21 cellular contexts compared by ENCODE assay signal in genomic region chr11:47496808-47497207, GRCh38. TPM values are rescaled to one million over a fixed set of nuclear protein-coding genes. Genes with fewer than 3 reads are reported as not detected.
"Had no signal": no experiment of that assay in that cellular context is flagged by ENCODE, and none has a peak within 500 bp of the region (broad histone marks: within the 10 kb centered on the region; RNA-seq: fewer than 3 reads in every experiment).

No MANE protein-coding gene starts in this region.

- ATAC-seq: K562 had no signal

- H3K9me3 Mint-ChIP-seq: IgD-negative memory B cell had no signal

- H3K9me2 ChIP-seq: SK-N-SH had no signal

- H3K4me3 Mint-ChIP-seq: IgD-negative memory B cell had no signal

- H3K9me3 ChIP-seq: MG63, SJSA1, SK-N-SH had no signal

- H3K27me3 ChIP-seq: MG63, SJSA1 had no signal

- H3K9ac ChIP-seq: SK-N-SH had no signal

- H3K4me3 ChIP-seq: K562, MG63, SJSA1 had no signal

- H3K27me3 Mint-ChIP-seq: IgD-negative memory B cell had no signal

- H3K27ac Mint-ChIP-seq: IgD-negative memory B cell had no signal

- DNase-seq: MG63, NCI-H1092 treated with DMSO at 0.1 percent for 48 hours, NCI-H1436, NCI-H187, NCI-H2029, NCI-H2081 treated with DMSO at 0.1 percent for 48 hours, NCI-H2171, NCI-H226, NCI-H446, NCI-H510A, NCI-H524 treated with DMSO at 0.1 percent for 48 hours, NCI-H69, NCI-H774, Right ventricle myocardium superior, RPMI8226, SIG-M5, SK-N-SH had no signal

- H3K27ac ChIP-seq: SJSA1 had no signal

- H3K4me2 ChIP-seq: SK-N-SH had no signal

RNA-seq across cellular contexts. Expression of gene RAPSN, which starts 47.9 kb away (rescaled TPM):
- total RNA-seq: HT-29 had no signal
